Comparison of ENCODE assay signal across 8 cellular contexts in the genomic region with DNA sequence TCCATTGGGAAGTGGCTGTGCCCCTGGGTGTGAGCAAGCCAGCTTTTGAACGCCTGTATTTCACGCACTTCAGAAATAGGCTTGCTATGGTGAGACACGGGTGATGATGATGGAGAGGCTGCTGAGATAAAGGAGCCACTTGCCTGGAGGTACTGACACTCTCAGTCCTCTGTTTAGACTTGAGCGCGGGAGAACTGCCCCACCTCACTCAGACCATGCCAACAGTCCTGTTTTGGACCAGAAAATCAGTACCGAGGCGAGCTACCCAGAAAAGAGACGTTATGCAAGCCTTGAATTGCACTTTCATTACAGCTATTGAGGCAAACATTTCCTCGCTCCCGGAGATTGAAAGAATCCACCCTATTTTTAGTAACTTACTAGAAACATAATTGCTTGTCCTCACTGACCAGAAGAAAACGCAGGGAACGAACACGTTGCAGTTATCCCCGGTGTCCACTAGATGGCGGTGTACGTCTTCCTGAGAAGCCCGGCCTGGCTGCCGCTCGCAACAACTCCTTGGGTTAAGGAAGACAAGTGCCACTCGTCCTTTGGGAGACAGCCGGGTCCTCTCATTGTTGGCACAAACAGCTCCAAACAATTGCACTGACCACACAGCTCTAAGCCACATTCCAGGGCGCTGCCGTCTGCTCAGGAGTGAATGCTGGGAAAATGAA.
A peak's percentile ranks its signal among the peaks of the same experiment; 100 is the strongest.
DNase-seq lines count a peak whose midpoint lies in the region; ATAC-seq and TF ChIP-seq lines count a peak whose summit lies in the region.

No MANE protein-coding gene starts in this region.

- H3K9ac ChIP-seq in DND-41 (ENCODE audit: low read depth, low read length): no peak overlapping the region
- H3K9ac ChIP-seq in H9 (ENCODE audit: extremely low read depth, insufficient read length, low read length): no peak overlapping the region
- no peak overlapping the region for H3K9ac ChIP-seq in SK-N-SH
- no peak overlapping the region for H3K9ac ChIP-seq in parathyroid adenoma

- no peak overlapping the region for H3T11ph ChIP-seq in H9 (ENCODE audit: low read length)

- H4K20me1 ChIP-seq in DND-41 (ENCODE audit: insufficient read depth, low read length): no peaks in the 10 kb centered on the region
- no peaks in the 10 kb centered on the region for H4K20me1 ChIP-seq in H9 (ENCODE audit: control insufficient read depth, insufficient read depth, insufficient read length)
- H4K20me1 ChIP-seq in SK-N-SH (ENCODE audit: insufficient read depth): no peaks in the 10 kb centered on the region

- H4K91ac ChIP-seq in H9 (ENCODE audit: insufficient read length, low read depth, low read length): no peak overlapping the region

- POLR2A ChIA-PET in SK-N-SH (lab: Yijun Ruan, JAX): no interaction called here

- CTCF ChIA-PET in SK-N-SH (lab: Yijun Ruan, JAX): interaction anchor here (0.6 to 3.5 kb wide), 50 partner anchors 9 to 1144 kb away, joined by 3 to 38 read pairs (median 4); no protein-coding TSS in a partner anchor

- H2BK12ac ChIP-seq in H9 (ENCODE audit: insufficient read length, low read depth, low read length): no peak overlapping the region

- no peaks in the 10 kb centered on the region for H3K9me3 ChIP-seq in DND-41 (ENCODE audit: insufficient read depth, low read length, severe bottlenecking)
- no peaks in the 10 kb centered on the region for H3K9me3 ChIP-seq in H9 (ENCODE audit: control insufficient read depth, low read depth, low read length)
- H3K9me3 ChIP-seq in MG63: no peaks in the 10 kb centered on the region
- H3K9me3 ChIP-seq in SK-N-SH: no peaks in the 10 kb centered on the region
- no peaks in the 10 kb centered on the region for H3K9me3 ChIP-seq in parathyroid adenoma (ENCODE audit: control insufficient read depth, low read length)
- no peaks in the 10 kb centered on the region for H3K9me3 ChIP-seq in transverse colon

- H2BK15ac ChIP-seq in H9 (ENCODE audit: low read depth, low read length): no peak overlapping the region

- H3K18ac ChIP-seq in H9 (ENCODE audit: insufficient read length, low read depth, low read length): no peak overlapping the region

- H2BK5ac ChIP-seq in H9 (ENCODE audit: insufficient read length, low read length): no peak overlapping the region

- no peak overlapping the region for H4K8ac ChIP-seq in H9 (replicated peaks; ENCODE audit: insufficient read length, low read depth, low read length)

- no peaks in the 10 kb centered on the region for H3K23me2 ChIP-seq in H9 (ENCODE audit: insufficient read length, low read depth, low read length, poor library complexity, severe bottlenecking)

- no peaks in the 10 kb centered on the region for H3K36me3 ChIP-seq in DND-41 (ENCODE audit: insufficient read depth, low read length)
- no peaks in the 10 kb centered on the region for H3K36me3 ChIP-seq in MG63
- no peaks in the 10 kb centered on the region for H3K36me3 ChIP-seq in SK-N-SH (replicated peaks in 1 of 2; ENCODE audit: control insufficient read depth in 1 of 2, insufficient read depth in 2 of 2, low read length in 1 of 2)
- no peaks in the 10 kb centered on the region for H3K36me3 ChIP-seq in parathyroid adenoma (ENCODE audit: control insufficient read depth, insufficient read depth, low read length)
- no peaks in the 10 kb centered on the region for H3K36me3 ChIP-seq in transverse colon

- peak; percentile 99 for TF ChIP-seq RAD21 in SK-N-SH (IDR thresholded peaks at IDR 0.05; ENCODE audit: low read length)

- no peak overlapping the region for H3K4me3 ChIP-seq in DND-41 (ENCODE audit: low read depth in 1 of 2, low read length in 2 of 2)
- H3K4me3 ChIP-seq in MG63: no peak overlapping the region
- H3K4me3 ChIP-seq in SK-N-SH (ENCODE audit: low read depth in 2 of 2, low read length in 1 of 2): peak overlapping the region in 1 of 2 experiments; percentile 32; a peak in 1 of 4 replicates
- no peak overlapping the region for H3K4me3 ChIP-seq in parathyroid adenoma (ENCODE audit: low read depth, low read length)
- H3K4me3 ChIP-seq in transverse colon: no peak overlapping the region

- H3K14ac ChIP-seq in H9 (ENCODE audit: insufficient read depth, low read length): no peak overlapping the region

- H2AK5ac ChIP-seq in H9 (ENCODE audit: insufficient read length, low read length): no peak overlapping the region

- H3K27me3 Mint-ChIP-seq in H9 (ENCODE audit: low read depth): no peaks in the 10 kb centered on the region; the same call in 1 of the 2 replicates
- H3K27me3 Mint-ChIP-seq in activated naive CD8-positive, alpha-beta T cell treated with anti-CD3 and anti-CD28 coated beads for 36 hours: peaks cover 30% of the 10 kb centered on the region

- H3K56ac ChIP-seq in H9 (ENCODE audit: insufficient read length, low read depth, low read length): no peak overlapping the region

- peak overlapping the region; percentile 3 to 64 for H3K4me3 Mint-ChIP-seq in H9
- H3K4me3 Mint-ChIP-seq in activated naive CD8-positive, alpha-beta T cell treated with anti-CD3 and anti-CD28 coated beads for 36 hours: no peak overlapping the region

- TF ChIP-seq EP300 in SK-N-SH (IDR thresholded peaks at IDR 0.05; ENCODE audit: borderline replicate concordance in 1 of 2, low read depth in 1 of 2, low read length in 1 of 2) (no peak), transverse colon (IDR thresholded peaks at IDR 0.05; ENCODE audit: low read depth) (no peak)

- peaks cover 4 to 13% of the 10 kb centered on the region in 2 experiments for H3K9me3 Mint-ChIP-seq in H9
- no peaks in the 10 kb centered on the region for H3K9me3 Mint-ChIP-seq in activated naive CD8-positive, alpha-beta T cell treated with anti-CD3 and anti-CD28 coated beads for 36 hours

- WGBS in H9 (ENCODE audit: extremely low coverage, insufficient read length, low lambda C conversion rate): no CpG with 5 or more reads among the region's 23 CpGs
- WGBS in SK-N-SH (ENCODE audit: low lambda C conversion rate): 25% methylated on average over 22 of the region's 23 CpGs
- WGBS in transverse colon (ENCODE audit: low coverage in 1 of 2), 2 donors: 11 to 40% methylated on average over 1 to 23 of the region's 23 CpGs

- no peak for TF ChIP-seq POLR2A in transverse colon (IDR thresholded peaks at IDR 0.05)

- H3K79me2 ChIP-seq in DND-41 (ENCODE audit: insufficient read depth, low read length) (no peaks in the 10 kb centered on the region), H9 (ENCODE audit: insufficient read depth, low read length) (no peaks in the 10 kb centered on the region), SK-N-SH (ENCODE audit: insufficient read depth) (no peaks in the 10 kb centered on the region), parathyroid adenoma (no peaks in the 10 kb centered on the region)

- H2AFZ ChIP-seq in DND-41 (ENCODE audit: low read depth, low read length) (no peak overlapping the region), H9 (ENCODE audit: low read length) (no peak overlapping the region), SK-N-SH (ENCODE audit: low read depth) (peak overlapping the region; percentile 81; the same call in 1 of the 2 replicates), parathyroid adenoma (no peak overlapping the region)

- H3K79me1 ChIP-seq in H9 (ENCODE audit: insufficient read depth, low read depth, low read length, poor library complexity, severe bottlenecking): no peaks in the 10 kb centered on the region

- DNase-seq in DND-41 (peak; percentile 65), H9 (peak; percentile 89), MG63 (peak; percentile 34), SK-N-SH (peak; percentile 87), Right ventricle myocardium inferior (ENCODE audit: missing footprints) (peak; percentile 89), transverse colon (peak; percentile 75)
- DNase-seq in activated naive CD8-positive, alpha-beta T cell treated with anti-CD3 and anti-CD28 coated beads for 36 hours: peak; percentile 52

- in situ Hi-C loops in transverse colon (cut with MboI; ENCODE audit: low pct_ligation_motif_present in 1 of 4, low pct_unique_long_range_greater_than_20kb in 1 of 4, low sequenced_read_pairs in 3 of 4): no loop called here

- H3K27ac ChIP-seq in DND-41 (ENCODE audit: low read length) (no peak overlapping the region), H9 (ENCODE audit: insufficient read length, low read depth, low read length) (no peak overlapping the region), SK-N-SH (ENCODE audit: low read depth in 2 of 2, low read length in 1 of 2) (no peak overlapping the region), parathyroid adenoma (no peak overlapping the region), transverse colon (no peak overlapping the region)

- H3K4me1 Mint-ChIP-seq in H9: peaks cover 52 to 57% of the 10 kb centered on the region in 2 experiments
- H3K4me1 Mint-ChIP-seq in activated naive CD8-positive, alpha-beta T cell treated with anti-CD3 and anti-CD28 coated beads for 36 hours: peaks cover 5% of the 10 kb centered on the region

- H2BK120ac ChIP-seq in H9 (ENCODE audit: low read depth, low read length, poor library complexity, severe bottlenecking): no peak overlapping the region

- ATAC-seq in DND-41 (ENCODE audit: insufficient read depth, low read depth) (peak; percentile 54; the same call in 2 of the 3 replicates), Right ventricle myocardium inferior (peak; percentile 81)

- no peaks in the 10 kb centered on the region for H3F3A ChIP-seq in SK-N-SH (replicated peaks; ENCODE audit: insufficient read depth)

- H3K27me3 ChIP-seq in DND-41 (ENCODE audit: insufficient read depth, low read length, poor library complexity) (peaks cover 4% of the 10 kb centered on the region), H9 (ENCODE audit: insufficient read depth, low read length) (no peaks in the 10 kb centered on the region; the same call in 1 of the 2 replicates), MG63 (no peaks in the 10 kb centered on the region), SK-N-SH (ENCODE audit: insufficient read depth) (no peaks in the 10 kb centered on the region), parathyroid adenoma (ENCODE audit: control insufficient read depth, insufficient read depth, low read length) (no peaks in the 10 kb centered on the region), transverse colon (peaks cover 9% of the 10 kb centered on the region)

- no peaks in the 10 kb centered on the region for H3K4me1 ChIP-seq in DND-41 (ENCODE audit: insufficient read depth, low read length)
- H3K4me1 ChIP-seq in H9 (ENCODE audit: insufficient read depth, low read length): peaks cover 2% of the 10 kb centered on the region; the same call in 1 of the 2 replicates
- peaks cover 0 to 12% of the 10 kb centered on the region in 2 experiments; a peak in 1 of 4 replicates for H3K4me1 ChIP-seq in SK-N-SH (ENCODE audit: control insufficient read depth in 1 of 2, insufficient read depth in 2 of 2, low read depth in 1 of 2, low read length in 1 of 2)
- no peaks in the 10 kb centered on the region for H3K4me1 ChIP-seq in parathyroid adenoma
- H3K4me1 ChIP-seq in transverse colon: peaks cover 0 to 3% (median 0%) of the 10 kb centered on the region in 4 donors

- no peak overlapping the region for H2BK20ac ChIP-seq in H9 (ENCODE audit: low read depth, low read length, poor library complexity, severe bottlenecking)

- H3K36me3 Mint-ChIP-seq in H9 (ENCODE audit: insufficient read depth in 1 of 3, low read depth in 3 of 3): peaks cover 6 to 15% (median 7%) of the 10 kb centered on the region in 3 experiments
- no peaks in the 10 kb centered on the region for H3K36me3 Mint-ChIP-seq in activated naive CD8-positive, alpha-beta T cell treated with anti-CD3 and anti-CD28 coated beads for 36 hours

- H3K27ac Mint-ChIP-seq in H9: peak overlapping the region; percentile 51 to 97 (median 94); a peak in 6 of 7 replicates
- H3K27ac Mint-ChIP-seq in activated naive CD8-positive, alpha-beta T cell treated with anti-CD3 and anti-CD28 coated beads for 36 hours: no peak overlapping the region

- no peak overlapping the region for H4K5ac ChIP-seq in H9 (ENCODE audit: insufficient read length, low read depth, low read length)

- intact Hi-C loops in Right ventricle myocardium inferior (cut with DNase I) (no loop called here), transverse colon (cut with DNase I; ENCODE audit: low total_unique reads) (no loop called here)

- no peak overlapping the region for H3K4ac ChIP-seq in H9 (ENCODE audit: low read depth, low read length)

- H3K9me2 ChIP-seq in SK-N-SH: no peaks in the 10 kb centered on the region

- H3K4me2 ChIP-seq in DND-41 (ENCODE audit: insufficient read depth, low read length): no peak overlapping the region
- H3K4me2 ChIP-seq in H9 (ENCODE audit: insufficient read depth, insufficient read length, low read length): no peak overlapping the region
- 0 out of 2 replicates have a peak overlapping the region, but pooled peaks have one; percentile 15 for H3K4me2 ChIP-seq in SK-N-SH
- H3K4me2 ChIP-seq in parathyroid adenoma (ENCODE audit: low read length): no peak overlapping the region

- no peak overlapping the region for H3K23ac ChIP-seq in H9 (ENCODE audit: insufficient read length, low read depth, low read length)

- peak; percentile 94 for TF ChIP-seq CTCF in DND-41 (IDR thresholded peaks at IDR 0.05; ENCODE audit: borderline replicate concordance, extremely low read depth, low read length, poor library complexity, severe bottlenecking)
- TF ChIP-seq CTCF in H9 (conservative IDR thresholded peaks at IDR 0.05): peak; percentile 97
- TF ChIP-seq CTCF in SK-N-SH (IDR thresholded peaks at IDR 0.05): peak; percentile 96
- peak; percentile 72 for TF ChIP-seq CTCF in parathyroid adenoma (IDR thresholded peaks at IDR 0.05)
- peak; percentile 64 to 94 (median 93) for TF ChIP-seq CTCF in transverse colon (IDR thresholded peaks at IDR 0.05)

Comparison
In these comparisons a context has a peak if more than half of its experiments do, and no peak if none do; other contexts are left out.
1. DNase-seq: peak in every context shown above with its lines; median percentile 89 in H9; 89 in Right ventricle myocardium inferior; 87 in SK-N-SH; 75 in transverse colon; 65 in DND-41; 52 in activated naive CD8-positive, alpha-beta T cell treated with anti-CD3 and anti-CD28 coated beads for 36 hours; 34 in MG63.